In genomic region chr10:60107308-60107976, GRCh38 we compare ENCODE assay signal across 26 cellular contexts.
"Had no signal": no experiment of that assay in that cellular context is flagged by ENCODE, and none has a peak within 500 bp of the region (broad histone marks: within the 10 kb centered on the region; RNA-seq: fewer than 3 reads in every experiment).

No MANE protein-coding gene starts in this region.

- H3K36me3 Mint-ChIP-seq: immature natural killer cell had no signal

- DNase-seq: cortex of kidney; effector memory CD8-positive, alpha-beta T cell; erythroblast; esophagus squamous epithelium; foreskin melanocyte; glutamatergic neuron; heart right ventricle; hippocampal formation; immature natural killer cell; islet precursor cell; mucosa of descending colon; naive thymus-derived CD4-positive, alpha-beta T cell; sigmoid colon; stimulated activated CD4-positive, alpha-beta T cell treated with anti-CD3 and anti-CD28 coated beads, Interleukin-2, amount 100 ng/mL, for 24 hours; stimulated activated CD4-positive, alpha-beta T cell treated with anti-CD3 and anti-CD28 coated beads, Interleukin-4, amount 100 ng/mL, for 24 hours; stimulated activated naive CD4-positive, alpha-beta T cell treated with Interleukin-2 at 50 U/mL for 16 hours; stomach; thyroid gland; trophoblast cell had no signal

- H3K4me1 Mint-ChIP-seq: immature natural killer cell; memory B cell; naive thymus-derived CD4-positive, alpha-beta T cell; nephron; neural progenitor cell; stimulated activated effector memory CD8-positive, alpha-beta T cell treated with anti-CD3 and anti-CD28 coated beads, Interleukin-12 subunit alpha, Interleukin-12 subunit beta, amount 100 ng/mL, for 72 hours had no signal

- H3K27ac Mint-ChIP-seq: effector memory CD8-positive, alpha-beta T cell; immature natural killer cell; memory B cell; naive thymus-derived CD4-positive, alpha-beta T cell; nephron; neural progenitor cell; stimulated activated effector memory CD8-positive, alpha-beta T cell treated with anti-CD3 and anti-CD28 coated beads, Interleukin-12 subunit alpha, Interleukin-12 subunit beta, amount 100 ng/mL, for 72 hours had no signal

- H3K4me1 ChIP-seq: esophagus squamous epithelium, neural progenitor cell, prostate gland, right atrium auricular region, stomach had no signal

- H3K36me3 ChIP-seq: neural progenitor cell, prostate gland, sigmoid colon, thyroid gland had no signal

- H3K4me3 ChIP-seq: esophagus squamous epithelium, heart right ventricle, lung, mucosa of descending colon, neural progenitor cell, prostate gland, right atrium auricular region, sigmoid colon, stomach, thyroid gland had no signal

- H3K27me3 ChIP-seq: esophagus squamous epithelium, heart right ventricle, neural progenitor cell, right atrium auricular region, sigmoid colon, stomach, thyroid gland had no signal

- H3K4me3 Mint-ChIP-seq: effector memory CD8-positive, alpha-beta T cell; immature natural killer cell; memory B cell; naive thymus-derived CD4-positive, alpha-beta T cell; nephron; neural progenitor cell; stimulated activated effector memory CD8-positive, alpha-beta T cell treated with anti-CD3 and anti-CD28 coated beads, Interleukin-12 subunit alpha, Interleukin-12 subunit beta, amount 100 ng/mL, for 72 hours had no signal

- H3K9me3 Mint-ChIP-seq: effector memory CD8-positive, alpha-beta T cell; immature natural killer cell; memory B cell; naive thymus-derived CD4-positive, alpha-beta T cell; nephron; neural progenitor cell; stimulated activated effector memory CD8-positive, alpha-beta T cell treated with anti-CD3 and anti-CD28 coated beads, Interleukin-12 subunit alpha, Interleukin-12 subunit beta, amount 100 ng/mL, for 72 hours had no signal

- ATAC-seq: effector memory CD8-positive, alpha-beta T cell; heart right ventricle; mucosa of descending colon; naive thymus-derived CD4-positive, alpha-beta T cell; stimulated activated effector memory CD8-positive, alpha-beta T cell treated with anti-CD3 and anti-CD28 coated beads, Interleukin-12 subunit alpha, Interleukin-12 subunit beta, amount 100 ng/mL, for 72 hours had no signal

- H3K27me3 Mint-ChIP-seq: effector memory CD8-positive, alpha-beta T cell; memory B cell; naive thymus-derived CD4-positive, alpha-beta T cell had no signal

- H3K27ac ChIP-seq: esophagus squamous epithelium, heart right ventricle, neural progenitor cell, prostate gland, right atrium auricular region, sigmoid colon, stomach, thyroid gland had no signal

- H3K9me3 ChIP-seq: esophagus squamous epithelium, heart right ventricle, mucosa of descending colon, prostate gland, right atrium auricular region, sigmoid colon, stomach, thyroid gland had no signal
